Comparison of ENCODE assay signal across 10 cellular contexts in genomic region chrX:55867254-55867653, GRCh38.
DNase-seq lines count a peak whose midpoint lies in the region; ATAC-seq, FAIRE-seq and TF ChIP-seq lines count a peak whose summit lies in the region.
"Had no signal": no experiment of that assay in that cellular context is flagged by ENCODE, and none has a peak within 500 bp of the region (broad histone marks: within the 10 kb centered on the region; RNA-seq: fewer than 3 reads in every experiment).

No MANE protein-coding gene starts in this region.

- H3K4me3 ChIP-seq in AG10803 (ENCODE audit: low read length) (no peak overlapping the region), RWPE2 (ENCODE audit: severe bottlenecking) (no peak overlapping the region), suprapubic skin (no peak overlapping the region)
- H3K4me3 ChIP-seq: pancreas, tibial nerve had no signal

- H3K27me3 ChIP-seq in RWPE2 (ENCODE audit: insufficient read depth, poor library complexity, severe bottlenecking) (no peaks in the 10 kb centered on the region), suprapubic skin (no peaks in the 10 kb centered on the region)
- H3K27me3 ChIP-seq: tibial nerve had no signal

- H3K36me3 ChIP-seq in RWPE2 (ENCODE audit: low read depth): no peaks in the 10 kb centered on the region
- no peaks in the 10 kb centered on the region for H3K36me3 ChIP-seq in suprapubic skin
- H3K36me3 ChIP-seq: pancreas, tibial nerve had no signal

- no peaks in the 10 kb centered on the region for H3K9me3 ChIP-seq in RWPE2 (ENCODE audit: severe bottlenecking)
- no peaks in the 10 kb centered on the region for H3K9me3 ChIP-seq in suprapubic skin
- H3K9me3 ChIP-seq: pancreas, tibial nerve had no signal

- no peaks in the 10 kb centered on the region for H3K4me1 ChIP-seq in RWPE2 (ENCODE audit: insufficient read depth, poor library complexity, severe bottlenecking)
- no peaks in the 10 kb centered on the region for H3K4me1 ChIP-seq in suprapubic skin
- H3K4me1 ChIP-seq: pancreas, tibial nerve had no signal

- H3K27ac ChIP-seq in RWPE2 (ENCODE audit: poor library complexity, severe bottlenecking) (no peak overlapping the region), suprapubic skin (no peak overlapping the region)
- H3K27ac ChIP-seq: pancreas, tibial nerve had no signal

- ATAC-seq in GM19328 (IDR thresholded peaks at IDR 0.05; ENCODE audit: unreplicated experiment) (peak; percentile 77), HG03064 (IDR thresholded peaks at IDR 0.05; ENCODE audit: low read depth, unreplicated experiment) (peak; percentile 75), RWPE2 (ENCODE audit: low read depth) (peak; percentile 45; the same call in 1 of the 3 replicates)
- ATAC-seq: pancreas had no signal

- no peak for TF ChIP-seq CTCF in AG10803 (conservative IDR thresholded peaks at IDR 0.05; ENCODE audit: low read length)
- no peak for TF ChIP-seq CTCF in RWPE2 (IDR thresholded peaks at IDR 0.05; ENCODE audit: poor library complexity, severe bottlenecking)
- no peak for TF ChIP-seq CTCF in suprapubic skin (IDR thresholded peaks at IDR 0.05)

- TF ChIP-seq POLR2A in suprapubic skin (IDR thresholded peaks at IDR 0.05): no peak

- no peak for FAIRE-seq in HTR-8/SVneo (lab: Jason Lieb, UNC)
- FAIRE-seq: pancreas had no signal

- TF ChIP-seq EP300 in suprapubic skin (IDR thresholded peaks at IDR 0.05): no peak

- peak; percentile 2 for DNase-seq in AG10803 (ENCODE audit: low read depth)
- no peak for DNase-seq in RWPE2 (ENCODE audit: low spot score)
- DNase-seq in HTR-8/SVneo (ENCODE audit: insufficient read length, low spot score): no peak
- DNase-seq in suprapubic skin (ENCODE audit: low spot score in 2 of 2): no peak
- DNase-seq in NCI-H2107 (lab: John Stamatoyannopoulos, UW): no peak
- no peak for DNase-seq in effector CD4-positive, alpha-beta T cell
- DNase-seq: pancreas had no signal

- 62% methylated on average over 1 of the region's 1 CpG for WGBS in suprapubic skin
